Comparison of ENCODE assay signal across 24 cellular contexts in the genomic region with DNA sequence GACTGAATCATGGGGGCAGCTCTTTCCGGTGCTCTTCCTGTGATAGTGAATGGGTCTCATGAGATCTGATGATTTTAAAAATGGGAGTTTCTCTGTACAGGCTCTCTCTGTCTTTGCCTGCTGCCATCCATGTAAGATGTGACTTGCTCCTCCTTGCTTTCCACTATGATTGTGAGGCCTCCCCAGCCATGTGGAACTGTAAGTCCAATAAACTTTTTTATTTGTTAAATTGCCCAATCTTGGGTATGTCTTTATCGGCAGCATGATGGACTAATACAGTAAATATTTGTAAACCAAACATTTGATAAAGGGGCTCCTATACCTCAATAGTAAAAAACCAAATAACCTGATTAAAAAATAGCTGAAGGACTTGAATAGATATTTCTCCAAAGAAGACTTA.
DNase-seq lines count a peak whose midpoint lies in the region; ATAC-seq and TF ChIP-seq lines count a peak whose summit lies in the region.
"Had no signal": no experiment of that assay in that cellular context is flagged by ENCODE, and none has a peak within 500 bp of the region (broad histone marks: within the 10 kb centered on the region; RNA-seq: fewer than 3 reads in every experiment).

No MANE protein-coding gene starts in this region.

- no peak for TF ChIP-seq CTCF in liver (IDR thresholded peaks at IDR 0.05; ENCODE audit: low read depth, low read length, missing input control)
- TF ChIP-seq CTCF in nephron progenitor cell (IDR thresholded peaks at IDR 0.05), result no peak

- no peaks in the 10 kb centered on the region for H3K36me3 ChIP-seq in liver (ENCODE audit: control insufficient read depth in 4 of 4, insufficient read depth in 3 of 4, low read depth in 1 of 4, low read length in 3 of 4)
- H3K36me3 ChIP-seq: BE2C, BLaER1 had no signal

- H3K9me3 ChIP-seq in liver (ENCODE audit: control insufficient read depth in 4 of 4, low read length in 3 of 4), result no peaks in the 10 kb centered on the region
- H3K9me3 ChIP-seq: BE2C had no signal

- H3K4me1 Mint-ChIP-seq in nephron progenitor cell, result no peaks in the 10 kb centered on the region
- H3K4me1 Mint-ChIP-seq in naive thymus-derived CD8-positive, alpha-beta T cell, result peaks cover 0 to 5% (median 1%) of the 10 kb centered on the region in 4 donors
- H3K4me1 Mint-ChIP-seq: CD14-positive monocyte had no signal

- no peaks in the 10 kb centered on the region for H3K27me3 Mint-ChIP-seq in nephron progenitor cell (ENCODE audit: low read depth, poor library complexity)
- peaks cover 0 to 20% (median 5%) of the 10 kb centered on the region in 5 donors for H3K27me3 Mint-ChIP-seq in naive thymus-derived CD8-positive, alpha-beta T cell

- H3K4me1 ChIP-seq in liver (ENCODE audit: control insufficient read depth in 4 of 4, insufficient read depth in 4 of 4, low read length in 3 of 4), result peaks cover 0 to 12% (median 9%) of the 10 kb centered on the region in 4 donors
- H3K4me1 ChIP-seq: BE2C, BLaER1 had no signal

- DNase-seq in left lobe of liver (ENCODE audit: low spot score) (no peak), nephron progenitor cell (no peak), posterior cingulate gyrus (no peak)
- DNase-seq in naive thymus-derived CD8-positive, alpha-beta T cell, result no peak
- DNase-seq: 8988T; ACHN; BE2C; C1 segment of cervical spinal cord; CD4-positive, alpha-beta memory T cell; CD4-positive, CD25-positive, alpha-beta regulatory T cell; CD8-positive, alpha-beta memory T cell; COR-L47; DMS 273 treated with DMSO at 0.1 percent for 48 hours; DMS153; DMS53; DMS79; DND-41; EL; GDM1 had no signal

- WGBS in liver, result 62% methylated on average over 2 of the region's 2 CpGs

- H3K27me3 ChIP-seq in liver (ENCODE audit: control insufficient read depth in 4 of 4, insufficient read depth in 4 of 4, low read length in 3 of 4), result no peaks in the 10 kb centered on the region
- H3K27me3 ChIP-seq: BE2C, BLaER1 had no signal

- TF ChIP-seq RAD21 in liver (IDR thresholded peaks at IDR 0.05), result no peak

- ATAC-seq in left lobe of liver (peak; percentile 38), GM18861 (IDR thresholded peaks at IDR 0.05; ENCODE audit: unreplicated experiment) (no peak)
- ATAC-seq in naive thymus-derived CD8-positive, alpha-beta T cell, result no peak
- ATAC-seq: GM12878 had no signal

- peak overlapping the region; percentile 39 for H3K27ac Mint-ChIP-seq in nephron progenitor cell
- no peak overlapping the region for H3K27ac Mint-ChIP-seq in naive thymus-derived CD8-positive, alpha-beta T cell
- H3K27ac Mint-ChIP-seq: CD14-positive monocyte; CD4-positive, alpha-beta memory T cell; CD4-positive, CD25-positive, alpha-beta regulatory T cell; CD8-positive, alpha-beta memory T cell had no signal

- H3K9me3 Mint-ChIP-seq in nephron progenitor cell, result peaks cover 43% of the 10 kb centered on the region
- peaks cover 0 to 13% (median 6%) of the 10 kb centered on the region in 9 donors for H3K9me3 Mint-ChIP-seq in naive thymus-derived CD8-positive, alpha-beta T cell

- intact Hi-C loops in posterior cingulate gyrus (cut with DNase I), result no loop called here

- peak overlapping the region in 1 of 2 donors; percentile 23 for H3K27ac ChIP-seq in liver (ENCODE audit: low read depth in 1 of 2, low read length in 2 of 2)
- H3K27ac ChIP-seq: BLaER1 had no signal

- peaks cover 17% of the 10 kb centered on the region for H3K36me3 Mint-ChIP-seq in nephron progenitor cell (ENCODE audit: low read depth)
- peaks cover 0 to 16% (median 3%) of the 10 kb centered on the region in 3 donors for H3K36me3 Mint-ChIP-seq in naive thymus-derived CD8-positive, alpha-beta T cell
- H3K36me3 Mint-ChIP-seq: CD14-positive monocyte had no signal

- POLR2A ChIA-PET in naive thymus-derived CD8-positive, alpha-beta T cell (lab: Charles Lee), result interaction anchor here (1.3 kb wide), 1 partner anchor 21 kb away, joined by 3 read pairs; no protein-coding TSS in a partner anchor

- no peak overlapping the region for H3K9ac ChIP-seq in liver (ENCODE audit: low read depth in 1 of 2, low read length in 2 of 2)
- H3K9ac ChIP-seq: BLaER1 had no signal

- no peak overlapping the region for H3K4me3 Mint-ChIP-seq in nephron progenitor cell
- no peak overlapping the region for H3K4me3 Mint-ChIP-seq in naive thymus-derived CD8-positive, alpha-beta T cell
- H3K4me3 Mint-ChIP-seq: CD14-positive monocyte; CD4-positive, alpha-beta memory T cell; CD4-positive, CD25-positive, alpha-beta regulatory T cell; CD8-positive, alpha-beta memory T cell had no signal

- no peak overlapping the region for H3K4me3 ChIP-seq in liver (ENCODE audit: low read depth in 1 of 3, low read length in 3 of 3)
- H3K4me3 ChIP-seq: BLaER1, GM12878 had no signal

TF ChIP-seq in liver, 16 proteins besides CTCF, POLR2A, EP300 and RAD21:
- TF ChIP-seq, protein P1, sequence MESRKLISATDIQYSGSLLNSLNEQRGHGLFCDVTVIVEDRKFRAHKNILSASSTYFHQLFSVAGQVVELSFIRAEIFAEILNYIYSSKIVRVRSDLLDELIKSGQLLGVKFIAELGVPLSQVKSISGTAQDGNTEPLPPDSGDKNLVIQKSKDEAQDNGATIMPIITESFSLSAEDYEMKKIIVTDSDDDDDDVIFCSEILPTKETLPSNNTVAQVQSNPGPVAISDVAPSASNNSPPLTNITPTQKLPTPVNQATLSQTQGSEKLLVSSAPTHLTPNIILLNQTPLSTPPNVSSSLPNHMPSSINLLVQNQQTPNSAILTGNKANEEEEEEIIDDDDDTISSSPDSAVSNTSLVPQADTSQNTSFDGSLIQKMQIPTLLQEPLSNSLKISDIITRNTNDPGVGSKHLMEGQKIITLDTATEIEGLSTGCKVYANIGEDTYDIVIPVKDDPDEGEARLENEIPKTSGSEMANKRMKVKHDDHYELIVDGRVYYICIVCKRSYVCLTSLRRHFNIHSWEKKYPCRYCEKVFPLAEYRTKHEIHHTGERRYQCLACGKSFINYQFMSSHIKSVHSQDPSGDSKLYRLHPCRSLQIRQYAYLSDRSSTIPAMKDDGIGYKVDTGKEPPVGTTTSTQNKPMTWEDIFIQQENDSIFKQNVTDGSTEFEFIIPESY (IDR thresholded peaks at IDR 0.05), result no peak
- TF ChIP-seq HNF4A (conservative IDR thresholded peaks at IDR 0.05) (peak in 1 of 2 donors; percentile 37), FOXA2 (IDR thresholded peaks at IDR 0.05) (no peak), FOXA1 (IDR thresholded peaks at IDR 0.05) (no peak), EGR1 (IDR thresholded peaks at IDR 0.05; ENCODE audit: low read depth in 2 of 2) (no peak), NR2F2 (IDR thresholded peaks at IDR 0.05) (no peak), TAF1 (conservative IDR thresholded peaks at IDR 0.05) (no peak), RXRA (IDR thresholded peaks at IDR 0.05) (peak in 1 of 2 donors; percentile 35), YY1 (IDR thresholded peaks at IDR 0.05) (peak; percentile 21), GABPA (IDR thresholded peaks at IDR 0.05 in 1 of 2, conservative IDR thresholded peaks at IDR 0.05 in 1 of 2) (no peak), JUND (IDR thresholded peaks at IDR 0.05) (no peak), HNF4G (IDR thresholded peaks at IDR 0.05) (no peak), SP1 (IDR thresholded peaks at IDR 0.05) (no peak)
- TF ChIP-seq, protein P2, sequence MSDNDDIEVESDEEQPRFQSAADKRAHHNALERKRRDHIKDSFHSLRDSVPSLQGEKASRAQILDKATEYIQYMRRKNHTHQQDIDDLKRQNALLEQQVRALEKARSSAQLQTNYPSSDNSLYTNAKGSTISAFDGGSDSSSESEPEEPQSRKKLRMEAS (IDR thresholded peaks at IDR 0.05), result no peak
- TF ChIP-seq, protein P3, sequence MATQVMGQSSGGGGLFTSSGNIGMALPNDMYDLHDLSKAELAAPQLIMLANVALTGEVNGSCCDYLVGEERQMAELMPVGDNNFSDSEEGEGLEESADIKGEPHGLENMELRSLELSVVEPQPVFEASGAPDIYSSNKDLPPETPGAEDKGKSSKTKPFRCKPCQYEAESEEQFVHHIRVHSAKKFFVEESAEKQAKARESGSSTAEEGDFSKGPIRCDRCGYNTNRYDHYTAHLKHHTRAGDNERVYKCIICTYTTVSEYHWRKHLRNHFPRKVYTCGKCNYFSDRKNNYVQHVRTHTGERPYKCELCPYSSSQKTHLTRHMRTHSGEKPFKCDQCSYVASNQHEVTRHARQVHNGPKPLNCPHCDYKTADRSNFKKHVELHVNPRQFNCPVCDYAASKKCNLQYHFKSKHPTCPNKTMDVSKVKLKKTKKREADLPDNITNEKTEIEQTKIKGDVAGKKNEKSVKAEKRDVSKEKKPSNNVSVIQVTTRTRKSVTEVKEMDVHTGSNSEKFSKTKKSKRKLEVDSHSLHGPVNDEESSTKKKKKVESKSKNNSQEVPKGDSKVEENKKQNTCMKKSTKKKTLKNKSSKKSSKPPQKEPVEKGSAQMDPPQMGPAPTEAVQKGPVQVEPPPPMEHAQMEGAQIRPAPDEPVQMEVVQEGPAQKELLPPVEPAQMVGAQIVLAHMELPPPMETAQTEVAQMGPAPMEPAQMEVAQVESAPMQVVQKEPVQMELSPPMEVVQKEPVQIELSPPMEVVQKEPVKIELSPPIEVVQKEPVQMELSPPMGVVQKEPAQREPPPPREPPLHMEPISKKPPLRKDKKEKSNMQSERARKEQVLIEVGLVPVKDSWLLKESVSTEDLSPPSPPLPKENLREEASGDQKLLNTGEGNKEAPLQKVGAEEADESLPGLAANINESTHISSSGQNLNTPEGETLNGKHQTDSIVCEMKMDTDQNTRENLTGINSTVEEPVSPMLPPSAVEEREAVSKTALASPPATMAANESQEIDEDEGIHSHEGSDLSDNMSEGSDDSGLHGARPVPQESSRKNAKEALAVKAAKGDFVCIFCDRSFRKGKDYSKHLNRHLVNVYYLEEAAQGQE (IDR thresholded peaks at IDR 0.05), result no peak
- TF ChIP-seq, protein P4, sequence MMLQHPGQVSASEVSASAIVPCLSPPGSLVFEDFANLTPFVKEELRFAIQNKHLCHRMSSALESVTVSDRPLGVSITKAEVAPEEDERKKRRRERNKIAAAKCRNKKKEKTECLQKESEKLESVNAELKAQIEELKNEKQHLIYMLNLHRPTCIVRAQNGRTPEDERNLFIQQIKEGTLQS (IDR thresholded peaks at IDR 0.05), result no peak
TF ChIP-seq in liver: peak in this region for 3.
